In the genomic region with DNA sequence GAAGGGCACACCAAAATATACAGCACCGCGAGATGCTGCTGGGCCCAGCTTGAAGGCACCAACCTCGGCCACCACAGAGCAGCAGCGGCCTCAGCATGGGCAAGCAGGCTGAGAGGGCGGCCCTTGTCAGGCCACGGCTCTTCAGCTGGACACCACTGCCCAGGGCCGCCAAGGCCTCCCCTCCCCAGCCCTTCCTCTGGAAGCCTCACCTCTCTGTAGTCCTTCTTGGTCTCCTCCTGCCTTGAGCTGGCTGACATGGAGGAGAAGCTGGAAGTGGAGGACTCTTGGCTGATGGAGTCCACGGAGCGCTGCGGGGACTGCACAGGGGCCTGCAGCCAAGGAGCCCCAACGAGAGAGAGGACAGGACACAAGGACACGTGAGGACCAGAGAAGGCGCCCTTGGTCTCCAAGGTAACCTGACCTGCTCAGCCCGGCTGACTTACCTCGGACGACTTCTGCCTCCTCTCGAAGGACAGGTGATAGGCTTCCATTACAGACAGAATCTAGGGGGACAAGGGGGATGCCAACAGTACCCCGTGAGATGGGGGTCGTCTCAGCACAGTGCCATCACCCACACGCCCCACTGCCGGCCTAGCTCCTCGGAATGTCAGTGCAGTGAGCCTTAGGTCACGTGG, we compare ENCODE assay signal across 34 cellular contexts. TPM values are rescaled to one million over a fixed set of nuclear protein-coding genes. Genes with fewer than 3 reads are reported as not detected.
"Had no signal": no experiment of that assay in that cellular context is flagged by ENCODE, and none has a peak within 500 bp of the region (broad histone marks: within the 10 kb centered on the region; RNA-seq: fewer than 3 reads in every experiment).

No MANE protein-coding gene starts in this region.

- H3K27ac ChIP-seq: cardiac muscle cell, RWPE1, WERI-Rb-1 had no signal

- H3K4me3 Mint-ChIP-seq: activated CD4-positive, alpha-beta T cell treated with anti-CD3 and anti-CD28 coated beads, Interleukin-2, amount 10 ng/mL, durations not matched to agents 24 days and 14 days; activated CD8-positive, alpha-beta T cell treated with anti-CD3 and anti-CD28 coated beads, Interleukin-2, amount 10 ng/mL, durations not matched to agents 7 days and 5 days; activated naive CD4-positive, alpha-beta T cell treated with anti-CD3 and anti-CD28 coated beads for 36 hours; activated naive CD8-positive, alpha-beta T cell; activated naive CD8-positive, alpha-beta T cell treated with anti-CD3 and anti-CD28 coated beads, Interleukin-2, amount 50 U/mL, for 24 hours; activated T-cell treated with anti-CD3 and anti-CD28 coated beads, Interleukin-2, amount 50 U/mL, for 24 hours; brain; central memory CD8-positive, alpha-beta T cell had no signal

- ATAC-seq: activated CD8-positive, alpha-beta T cell treated with anti-CD3 and anti-CD28 coated beads, Interleukin-2, amount 10 ng/mL, durations not matched to agents 7 days and 5 days; activated naive CD8-positive, alpha-beta T cell treated with anti-CD3 and anti-CD28 coated beads, Interleukin-2, amount 50 U/mL, for 24 hours; PC-3; Right ventricle myocardium inferior had no signal

- H3K27me3 Mint-ChIP-seq: activated CD4-positive, alpha-beta T cell treated with anti-CD3 and anti-CD28 coated beads, Interleukin-2, amount 10 ng/mL, durations not matched to agents 24 days and 14 days; activated naive CD8-positive, alpha-beta T cell; activated naive CD8-positive, alpha-beta T cell treated with anti-CD3 and anti-CD28 coated beads, Interleukin-2, amount 50 U/mL, for 24 hours; activated T-cell treated with anti-CD3 and anti-CD28 coated beads, Interleukin-2, amount 50 U/mL, for 24 hours; brain; central memory CD8-positive, alpha-beta T cell had no signal

- H3K27me3 ChIP-seq: cardiac muscle cell had no signal

- H3K4me3 ChIP-seq: cardiac muscle cell had no signal

- FAIRE-seq: RCC 7860 had no signal

- DNase-seq: activated CD4-positive, alpha-beta T cell treated with anti-CD3 and anti-CD28 coated beads, Interleukin-2, amount 10 ng/mL, durations not matched to agents 24 days and 14 days; activated CD4-positive, alpha-beta T cell treated with anti-CD3 and anti-CD28 coated beads, Interleukin-2, amount 50 U/mL, for 4 hours; activated CD8-positive, alpha-beta T cell treated with anti-CD3 and anti-CD28 coated beads, Interleukin-2, amount 10 ng/mL, durations not matched to agents 7 days and 5 days; activated gamma-delta T cell; activated naive CD4-positive, alpha-beta T cell treated with anti-CD3 and anti-CD28 coated beads for 36 hours; activated naive CD8-positive, alpha-beta T cell treated with anti-CD3 and anti-CD28 coated beads, Interleukin-2, amount 50 U/mL, for 24 hours; activated T-cell treated with anti-CD3 and anti-CD28 coated beads, Interleukin-2, amount 50 U/mL, for 24 hours; anterior cingulate cortex; Kasumi-1; KG1; MM.1S; MV-4-11; NCI-H1092; NCI-H1436 treated with DMSO at 0.1 percent for 48 hours; NCI-H1694 treated with DMSO at 0.1 percent for 48 hours; NCI-H2029; NCI-H345; NCI-H510A; NCI-H526; NCI-H748 treated with DMSO at 0.1 percent for 48 hours; NK-92 treated with Interleukin-12 subunit alpha and Interleukin-12 subunit beta, amount 100 ng/mL, for 24 hours; PC-3; SW 1271; T1000; WERI-Rb-1 had no signal

- H3K9me3 Mint-ChIP-seq: activated CD4-positive, alpha-beta T cell treated with anti-CD3 and anti-CD28 coated beads, Interleukin-2, amount 10 ng/mL, durations not matched to agents 24 days and 14 days; activated naive CD4-positive, alpha-beta T cell treated with anti-CD3 and anti-CD28 coated beads for 36 hours; activated naive CD8-positive, alpha-beta T cell treated with anti-CD3 and anti-CD28 coated beads, Interleukin-2, amount 50 U/mL, for 24 hours; activated T-cell treated with anti-CD3 and anti-CD28 coated beads, Interleukin-2, amount 50 U/mL, for 24 hours; activated T-helper 2 cell treated with anti-CD3 and anti-CD28 coated beads, Interferon-gamma antibody, Interleukin-2, Interleukin-4, amounts not matched to agents 10 μg/mL and 5 μg/mL and 100 μg/mL, durations not matched to agents 14 hours and 24 hours and 36 hours; brain; central memory CD8-positive, alpha-beta T cell had no signal

- H3K4me1 Mint-ChIP-seq: activated CD4-positive, alpha-beta T cell treated with anti-CD3 and anti-CD28 coated beads, Interleukin-2, amount 10 ng/mL, durations not matched to agents 24 days and 14 days; activated naive CD8-positive, alpha-beta T cell treated with anti-CD3 and anti-CD28 coated beads, Interleukin-2, amount 50 U/mL, for 24 hours; brain; central memory CD8-positive, alpha-beta T cell had no signal

- H3K27ac Mint-ChIP-seq: activated CD4-positive, alpha-beta T cell treated with anti-CD3 and anti-CD28 coated beads, Interleukin-2, amount 10 ng/mL, durations not matched to agents 24 days and 14 days; activated CD8-positive, alpha-beta T cell treated with anti-CD3 and anti-CD28 coated beads, Interleukin-2, amount 10 ng/mL, durations not matched to agents 7 days and 5 days; activated naive CD4-positive, alpha-beta T cell treated with anti-CD3 and anti-CD28 coated beads for 36 hours; activated naive CD8-positive, alpha-beta T cell; activated naive CD8-positive, alpha-beta T cell treated with anti-CD3 and anti-CD28 coated beads, Interleukin-2, amount 50 U/mL, for 24 hours; activated T-cell treated with anti-CD3 and anti-CD28 coated beads, Interleukin-2, amount 50 U/mL, for 24 hours; activated T-helper 2 cell treated with anti-CD3 and anti-CD28 coated beads, Interferon-gamma antibody, Interleukin-2, Interleukin-4, amounts not matched to agents 10 μg/mL and 5 μg/mL and 100 μg/mL, durations not matched to agents 14 hours and 24 hours and 36 hours had no signal

RNA-seq across cellular contexts. Expression of a gene that starts 56.5 kb away (rescaled TPM):
- total RNA-seq: T-helper 1 cell treated with Interleukin-12 subunit alpha and Interleukin-12 subunit beta and Interleukin-4 antibody, amounts not matched to agents 30 ng/mL and 1 ng/mL, for 36 hours had no signal
- polyA plus RNA-seq: cardiac muscle cell had no signal
